ENCODE assay signal across 8 cellular contexts in genomic region chr12:56298828-56299227, GRCh38. TPM values are rescaled to one million over a fixed set of nuclear protein-coding genes. Genes with fewer than 3 reads are reported as not detected.
DNase-seq lines count a peak whose midpoint lies in the region; ATAC-seq and TF ChIP-seq lines count a peak whose summit lies in the region.

No MANE protein-coding gene starts in this region.

- DNase-seq in heart left ventricle (no peak), left cardiac atrium (no peak), ascending aorta (ENCODE audit: low spot score in 2 of 2) (no peak), lung (ENCODE audit: low spot score) (no peak), upper lobe of right lung (peak; percentile 35)

- peaks cover 24 to 73% (median 56%) of the 10 kb centered on the region in 12 donors for H3K4me1 ChIP-seq in heart left ventricle
- peaks cover 9 to 25% of the 10 kb centered on the region in 2 donors for H3K4me1 ChIP-seq in ascending aorta
- H3K4me1 ChIP-seq in lung (ENCODE audit: control insufficient read depth in 2 of 2, insufficient read depth in 2 of 2, low read length in 2 of 2) = peaks cover 13 to 22% of the 10 kb centered on the region in 2 donors
- peaks cover 38% of the 10 kb centered on the region for H3K4me1 ChIP-seq in upper lobe of right lung

- H3K27me3 ChIP-seq in heart left ventricle (no peaks in the 10 kb centered on the region), ascending aorta (no peaks in the 10 kb centered on the region), lung (ENCODE audit: control insufficient read depth, insufficient read depth) (no peaks in the 10 kb centered on the region), upper lobe of right lung (no peaks in the 10 kb centered on the region)

- H3K36me3 ChIP-seq in heart left ventricle (peaks cover 0 to 38% (median 16%) of the 10 kb centered on the region in 9 donors), ascending aorta (peaks cover 0 to 5% of the 10 kb centered on the region in 2 donors), lung (ENCODE audit: control insufficient read depth in 2 of 2, insufficient read depth in 2 of 2, low read length in 2 of 2) (peaks cover 0 to 4% of the 10 kb centered on the region in 2 donors), upper lobe of right lung (peaks cover 28% of the 10 kb centered on the region)

- H3K9me3 ChIP-seq in heart left ventricle (no peaks in the 10 kb centered on the region), ascending aorta (no peaks in the 10 kb centered on the region), lung (ENCODE audit: control insufficient read depth in 2 of 2, insufficient read depth in 1 of 2, low read length in 1 of 2) (no peaks in the 10 kb centered on the region), upper lobe of right lung (no peaks in the 10 kb centered on the region)

- TF ChIP-seq CTCF in heart left ventricle (IDR thresholded peaks at IDR 0.05) = no peak
- no peak for TF ChIP-seq CTCF in ascending aorta (IDR thresholded peaks at IDR 0.05)
- no peak for TF ChIP-seq CTCF in lung (IDR thresholded peaks at IDR 0.05; ENCODE audit: control extremely low read depth, extremely low read depth)
- TF ChIP-seq CTCF in upper lobe of right lung (IDR thresholded peaks at IDR 0.05) = no peak

- H3K27ac ChIP-seq in heart left ventricle (peak overlapping the region in 11 of 12 donors; percentile 91 to 100 (median 96)), ascending aorta (peak overlapping the region; percentile 91 to 96), lung (ENCODE audit: low read depth in 1 of 2, low read length in 1 of 2) (peak overlapping the region in 1 of 2 donors; percentile 95), upper lobe of right lung (peak overlapping the region; percentile 89)

- 54 to 68% (median 63%) methylated on average over 5 of the region's 5 CpGs for WGBS in heart left ventricle, 4 donors
- 63 to 74% methylated on average over 5 of the region's 5 CpGs for WGBS in lung, 2 donors

- ATAC-seq in heart left ventricle = no peak
- ATAC-seq in left cardiac atrium = no peak
- ATAC-seq in lung (ENCODE audit: insufficient read depth, low FRiP score) = no peak
- no peak for ATAC-seq in upper lobe of right lung
- ATAC-seq in GM21528 (IDR thresholded peaks at IDR 0.05; ENCODE audit: low FRiP score, unreplicated experiment) = no peak
- ATAC-seq in GM21515 (IDR thresholded peaks at IDR 0.05; ENCODE audit: unreplicated experiment) = no peak
- no peak for ATAC-seq in GM18502 (IDR thresholded peaks at IDR 0.05; ENCODE audit: poor library complexity, unreplicated experiment)

- H3K4me3 ChIP-seq in heart left ventricle (peak overlapping the region in 11 of 12 donors; percentile 62 to 98 (median 85)), ascending aorta (peak overlapping the region; percentile 82 to 93), lung (peak overlapping the region; percentile 91), upper lobe of right lung (peak overlapping the region; percentile 78)

- intact Hi-C loops in heart left ventricle (cut with DNase I) (loop anchor here in 1 of 10 donors (5.0 kb wide), 1 partner anchor 177 kb away; no protein-coding TSS in a partner anchor), left cardiac atrium (cut with DNase I) (no loop called here), ascending aorta (cut with DNase I) (no loop called here), upper lobe of right lung (cut with DNase I) (no loop called here)

- no peak for TF ChIP-seq POLR2A in heart left ventricle (IDR thresholded peaks at IDR 0.05)

RNA-seq across cellular contexts. Expression of gene CS, which starts 1.3 kb away (rescaled TPM):
- total RNA-seq in heart left ventricle (100 to 1,000 TPM; 489 to 866 (median 662) TPM), left cardiac atrium (100 to 1,000 TPM; 526 to 581 TPM), ascending aorta (55.2 TPM), lung (100 to 1,000 TPM; 101 to 204 TPM), upper lobe of right lung (159 TPM)
- polyA plus RNA-seq in heart left ventricle (100 to 1,000 TPM; 165 to 291 TPM), lung (10 to 100 TPM; 43.1 to 87.9 TPM)

RNA-seq across cellular contexts. Expression of gene CNPY2, which starts 17.0 kb away (rescaled TPM):
- total RNA-seq in heart left ventricle (10 to 100 TPM; 26.8 to 61.0 (median 35.6) TPM), left cardiac atrium (10 to 100 TPM; 54.1 to 60.7 TPM), ascending aorta (34.6 TPM), lung (100 to 1,000 TPM in 1 of 2 donors, 10 to 100 TPM in 1; 38.8 to 125 TPM), upper lobe of right lung (101 TPM)
- polyA plus RNA-seq in heart left ventricle (10 to 100 TPM; 64.2 to 67.3 TPM), lung (100 to 1,000 TPM; 128 to 153 TPM)

RNA-seq across cellular contexts. Expression of gene COQ10A, which starts 32.1 kb away (rescaled TPM):
- total RNA-seq in heart left ventricle (100 to 1,000 TPM in 7 of 9 donors, 10 to 100 TPM in 2; 45.7 to 250 (median 129) TPM), left cardiac atrium (10 to 100 TPM; 76.2 to 98.3 TPM), ascending aorta (4.8 TPM), lung (10 to 100 TPM in 1 of 2 donors, 1 to 10 TPM in 1; 8.3 to 16.5 TPM), upper lobe of right lung (12.0 TPM)
- polyA plus RNA-seq in heart left ventricle (100 to 1,000 TPM in 1 of 2 donors, 10 to 100 TPM in 1; 89.2 to 249 TPM), lung (10 to 100 TPM in 1 of 2 donors, 1 to 10 TPM in 1; 5.8 to 18.1 TPM)

RNA-seq across cellular contexts. Expression of gene PAN2, which starts 35.0 kb away (rescaled TPM):
- total RNA-seq in heart left ventricle = 10 to 100 TPM; 12.3 to 43.8 (median 38.2) TPM
- 10 to 100 TPM; 15.1 to 44.7 TPM for polyA plus RNA-seq in heart left ventricle
- 10 to 100 TPM; 38.5 to 39.4 TPM for total RNA-seq in left cardiac atrium
- 45.3 TPM for total RNA-seq in ascending aorta
- total RNA-seq in lung = 10 to 100 TPM; 61.4 to 68.2 TPM
- 10 to 100 TPM; 22.4 to 43.0 TPM for polyA plus RNA-seq in lung
- 84.4 TPM for total RNA-seq in upper lobe of right lung

RNA-seq across cellular contexts. Expression of gene IL23A, which starts 39.9 kb away (rescaled TPM):
- under 1 TPM in 1 of 9 donors, not detected in 8; 0.69 TPM for total RNA-seq in heart left ventricle
- under 1 TPM in 1 of 2 donors, not detected in 1; 0.29 TPM for polyA plus RNA-seq in heart left ventricle
- not detected for total RNA-seq in left cardiac atrium
- not detected for total RNA-seq in ascending aorta
- under 1 TPM; 0.34 to 0.77 TPM for total RNA-seq in lung
- 1 to 10 TPM in 1 of 2 donors, under 1 TPM in 1; 0.43 to 4.0 TPM for polyA plus RNA-seq in lung
- total RNA-seq in upper lobe of right lung = 0.81 TPM
